In genomic region chr3:128829087-128829486, GRCh38 we compare ENCODE assay signal across 5 cellular contexts. TPM values are rescaled to one million over a fixed set of nuclear protein-coding genes. Genes with fewer than 3 reads are reported as not detected.
A peak's percentile ranks its signal among the peaks of the same experiment; 100 is the strongest.
DNase-seq lines count a peak whose midpoint lies in the region; ATAC-seq, FAIRE-seq and TF ChIP-seq lines count a peak whose summit lies in the region.
"Not testable (repeated sequence)": the region's sequence is repeated elsewhere in the genome, so short reads cannot be mapped to it uniquely, and the experiment has no call there.

No MANE protein-coding gene starts in this region.

- not testable (repeated sequence) for H3K79me2 ChIP-seq in K562 (ENCODE audit: control insufficient read depth, insufficient read depth, low read length); neural progenitor cell (ENCODE audit: low read depth)

- H3K27ac ChIP-seq in VCaP (peak overlapping the region; percentile 34), K562 (ENCODE audit: extremely low read depth, low read depth, low read length) (peak overlapping the region; percentile 66; the same call in 2 of the 3 replicates), cardiac muscle cell (peak overlapping the region; percentile 84)
- H3K27ac ChIP-seq in left lung, neural progenitor cell: not testable (repeated sequence)

- TF ChIP-seq CTCF in VCaP (conservative IDR thresholded peaks at IDR 0.05); K562 (IDR thresholded peaks at IDR 0.05 in 2 of 3, conservative IDR thresholded peaks at IDR 0.05 in 1 of 3; ENCODE audit: insufficient read depth in 2 of 3, low read depth in 1 of 3, low read length in 3 of 3); cardiac muscle cell (IDR thresholded peaks at IDR 0.05; ENCODE audit: low read depth, low read length); left lung (IDR thresholded peaks at IDR 0.05); neural progenitor cell (IDR thresholded peaks at IDR 0.05): not testable (repeated sequence)

- not testable (repeated sequence) for H3K9me3 ChIP-seq in K562 (replicated peaks; ENCODE audit: control insufficient read depth, insufficient read depth, low read depth, low read length); cardiac muscle cell (ENCODE audit: low read depth); left lung; neural progenitor cell (ENCODE audit: low read depth)

- not testable (repeated sequence) for H3K36me3 ChIP-seq in K562 (ENCODE audit: control insufficient read depth, insufficient read depth, low read length); cardiac muscle cell; left lung; neural progenitor cell

- intact Hi-C loops in K562 (cut with micrococcal nuclease); left lung (cut with DNase I): not testable (repeated sequence)

- FAIRE-seq in K562 (lab: Jason Lieb, UNC): not testable (repeated sequence)

- H3K9me1 ChIP-seq in K562 (ENCODE audit: control insufficient read depth, insufficient read depth, low read length): not testable (repeated sequence)

- not testable (repeated sequence) for H3K4me3 ChIP-seq in K562, cardiac muscle cell, left lung, neural progenitor cell

- H4K20me1 ChIP-seq in K562 (replicated peaks; ENCODE audit: control insufficient read depth, insufficient read depth, low read length); neural progenitor cell (ENCODE audit: low read depth): not testable (repeated sequence)

- POLR2A ChIA-PET in K562 (lab: Yijun Ruan, JAX): not testable (repeated sequence)

- peak; percentile 57 for ATAC-seq in K562
- peak; percentile 33 for ATAC-seq in left lung

- in situ Hi-C loops in K562 (cut with MboI): not testable (repeated sequence)

- not testable (repeated sequence) for H3K9ac ChIP-seq in K562 (ENCODE audit: insufficient read depth in 1 of 2, low read depth in 2 of 2, low read length in 2 of 2); neural progenitor cell

- H3K4me1 Mint-ChIP-seq in neural progenitor cell: not testable (repeated sequence)

- not testable (repeated sequence) for H3F3A ChIP-seq in neural progenitor cell (ENCODE audit: low read depth)

- not testable (repeated sequence) for DNase-seq in K562 (ENCODE audit: extremely low read depth in 1 of 4, low spot score in 3 of 4); left lung; neural progenitor cell (ENCODE audit: low spot score)
- peak in 1 of 2 donors; percentile 31 for DNase-seq in cardiac muscle cell (ENCODE audit: low read depth in 1 of 2, low spot score in 1 of 2)

- WGBS in K562 (ENCODE audit: insufficient coverage, low coverage, missing lambda C conversion rate): 76% methylated on average over 4 of the region's 9 CpGs

- not testable (repeated sequence) for TF ChIP-seq EP300 in K562 (IDR thresholded peaks at IDR 0.05; ENCODE audit: low read length)

- not testable (repeated sequence) for TF ChIP-seq RAD21 in K562 (CRISPR knock-in tag; conservative IDR thresholded peaks at IDR 0.05 in 1 of 2, IDR thresholded peaks at IDR 0.05 in 1 of 2)

- H3K4me1 ChIP-seq in K562 (replicated peaks in 1 of 2; ENCODE audit: control insufficient read depth in 2 of 2, insufficient read depth in 2 of 2, low read length in 2 of 2): peaks cover 0 to 12% of the 10 kb centered on the region in 2 experiments; a peak in 3 of 5 replicates
- H3K4me1 ChIP-seq in cardiac muscle cell (ENCODE audit: low read depth): peaks cover 20% of the 10 kb centered on the region
- not testable (repeated sequence) for H3K4me1 ChIP-seq in left lung, neural progenitor cell

- H3K4me2 ChIP-seq in K562 (ENCODE audit: insufficient read depth, low read length): not testable (repeated sequence)
- peak overlapping the region; percentile 27 for H3K4me2 ChIP-seq in neural progenitor cell

- H2AFZ ChIP-seq in K562 (ENCODE audit: low read depth, low read length); neural progenitor cell (replicated peaks): not testable (repeated sequence)

- CTCF ChIA-PET in K562 (lab: Yijun Ruan, JAX; ENCODE audit: low intra/inter-chr PET ratio): not testable (repeated sequence)

- H3K9me3 Mint-ChIP-seq in neural progenitor cell: not testable (repeated sequence)

- not testable (repeated sequence) for H3K27ac Mint-ChIP-seq in neural progenitor cell

- BruUV-seq in K562 (replicated peaks; lab: Mats Ljungman, UMichigan): not testable (repeated sequence)

- not testable (repeated sequence) for H3K4me3 Mint-ChIP-seq in neural progenitor cell

- not testable (repeated sequence) for H3K36me3 Mint-ChIP-seq in neural progenitor cell

- not testable (repeated sequence) for H3K27me3 ChIP-seq in K562 (ENCODE audit: control insufficient read depth in 2 of 2, insufficient read depth in 2 of 2, low read length in 2 of 2); cardiac muscle cell; left lung; neural progenitor cell

- not testable (repeated sequence) for TF ChIP-seq POLR2A in K562 (conservative IDR thresholded peaks at IDR 0.05)

- not testable (repeated sequence) for H3K27me3 Mint-ChIP-seq in neural progenitor cell (ENCODE audit: insufficient read depth, low read depth)

RNA-seq across cellular contexts. Expression of gene ACAD9, which starts 50.3 kb away (rescaled TPM):
- 67.4 and 149 TPM in 2 replicates for total RNA-seq in K562 (2011; cell fraction: chromatin; rRNA removed; ENCODE audit: low replicate concordance)
- 104 and 107 TPM in 2 replicates for total RNA-seq in K562 (2011; cell fraction: nucleolus; rRNA removed)
- total RNA-seq in K562 (2011; cell fraction: nucleoplasm; rRNA removed): 71.4 and 73.7 TPM in 2 replicates
- 30.1 and 31.2 TPM in 2 replicates for total RNA-seq in K562 (2014; rRNA removed)
- 16.1 and 17.5 TPM in 2 replicates for total RNA-seq in K562 (2014; rRNA removed; fragmentation: Illumina TruSeq; extraction: Trizol)
- 22.5 and 22.8 TPM in 2 replicates for total RNA-seq in K562 (2015; rRNA removed; fragmentation: Illumina TruSeq; extraction: Trizol)
- total RNA-seq in K562 (2021): 30.3 and 32.6 TPM in 2 replicates
- 18.1 and 21.3 TPM in 2 replicates for polyA plus RNA-seq in K562 (2011; rRNA removed)
- polyA plus RNA-seq in K562 (2011; cell fraction: cytosol; rRNA removed): 18.4 and 28.1 TPM in 2 replicates
- 56.6 and 83.3 TPM in 2 replicates for polyA plus RNA-seq in K562 (2011; cell fraction: nucleus; rRNA removed)
- polyA plus RNA-seq in K562 (2012): 20.0 and 24.2 TPM in 2 replicates
- polyA plus RNA-seq in K562 (2014; fragmentation: Illumina TruSeq; extraction: Trizol): 25.8 and 27.3 TPM in 2 replicates
- 10 to 100 TPM; 10.2 to 11.2 TPM for polyA plus RNA-seq in K562 (2014; fragmentation: Nextera tagmentation; extraction: Ambion mirVana)
- polyA plus RNA-seq in K562 (2014; rRNA removed): 28.1 and 30.2 TPM in 2 replicates
- polyA minus RNA-seq in K562 (2011; rRNA and poly(A)+ RNA removed): 20.4 and 22.3 TPM in 2 replicates
- 12.1 and 14.0 TPM in 2 replicates for polyA minus RNA-seq in K562 (2011; cell fraction: cytosol; rRNA and poly(A)+ RNA removed)
- polyA minus RNA-seq in K562 (2011; cell fraction: nucleus; rRNA and poly(A)+ RNA removed): 48.0 and 48.9 TPM in 2 replicates
- total RNA-seq in cardiac muscle cell: 38.3 and 61.2 TPM in 2 replicates
- polyA plus RNA-seq in cardiac muscle cell: 44.5 and 47.7 TPM in 2 replicates
- total RNA-seq in left lung: 10 to 100 TPM; 38.6 to 43.2 TPM
- total RNA-seq in neural progenitor cell (ENCODE audit: low replicate concordance): 25.0 and 35.7 TPM in 2 replicates
